ENCODE assay signal across 7 cellular contexts in genomic region chrY:24452521-24453234, GRCh38.
DNase-seq lines count a peak whose midpoint lies in the region; ATAC-seq and TF ChIP-seq lines count a peak whose summit lies in the region.
"Not testable (repeated sequence)": the region's sequence is repeated elsewhere in the genome, so short reads cannot be mapped to it uniquely, and the experiment has no call there.

No MANE protein-coding gene starts in this region.

- TF ChIP-seq CTCF in RWPE2 (IDR thresholded peaks at IDR 0.05; ENCODE audit: poor library complexity, severe bottlenecking); body of pancreas (IDR thresholded peaks at IDR 0.05); gastrocnemius medialis (IDR thresholded peaks at IDR 0.05 in 4 of 5, conservative IDR thresholded peaks at IDR 0.05 in 1 of 5): not testable (repeated sequence)

- H3K36me3 ChIP-seq in RWPE2 (ENCODE audit: low read depth); body of pancreas (replicated peaks in 1 of 2; ENCODE audit: insufficient read depth in 1 of 2, low read depth in 2 of 2); gastrocnemius medialis: not testable (repeated sequence)

- ATAC-seq in RWPE2 (ENCODE audit: low read depth) (peak; percentile 34; the same call in 2 of the 3 replicates), body of pancreas (peak; percentile 85), Right ventricle myocardium inferior (peak; percentile 54), Right ventricle myocardium superior (ENCODE audit: poor library complexity) (peak; percentile 80), left ventricle myocardium superior (peak; percentile 81), left lobe of liver (peak; percentile 80), gastrocnemius medialis (peak; percentile 88 to 93)

- not testable (repeated sequence) for TF ChIP-seq POLR2A in body of pancreas (IDR thresholded peaks at IDR 0.05); gastrocnemius medialis (IDR thresholded peaks at IDR 0.05)

- not testable (repeated sequence) for H3K27me3 ChIP-seq in RWPE2 (ENCODE audit: insufficient read depth, poor library complexity, severe bottlenecking); body of pancreas; gastrocnemius medialis

- H3K27ac ChIP-seq in RWPE2 (ENCODE audit: poor library complexity, severe bottlenecking); body of pancreas; gastrocnemius medialis: not testable (repeated sequence)

- intact Hi-C loops in body of pancreas (cut with DNase I); Right ventricle myocardium inferior (cut with DNase I); Right ventricle myocardium superior (cut with DNase I); left ventricle myocardium superior (cut with micrococcal nuclease); gastrocnemius medialis (cut with DNase I; ENCODE audit: low total_unique reads): not testable (repeated sequence)

- not testable (repeated sequence) for DNase-seq in RWPE2 (ENCODE audit: low spot score); body of pancreas; Right ventricle myocardium inferior (ENCODE audit: missing footprints); Right ventricle myocardium superior; left ventricle myocardium superior; left lobe of liver (ENCODE audit: low spot score); gastrocnemius medialis

- H3K9me3 ChIP-seq in RWPE2 (ENCODE audit: severe bottlenecking); body of pancreas; gastrocnemius medialis: not testable (repeated sequence)

- in situ Hi-C loops in gastrocnemius medialis (cut with MboI; ENCODE audit: low sequenced_read_pairs in 4 of 4) = not testable (repeated sequence)

- not testable (repeated sequence) for H3K4me3 ChIP-seq in RWPE2 (ENCODE audit: severe bottlenecking); body of pancreas; gastrocnemius medialis

- WGBS in body of pancreas, 2 donors = no CpG with 5 or more reads among the region's 4 CpGs

- H3K4me1 ChIP-seq in RWPE2 (ENCODE audit: insufficient read depth, poor library complexity, severe bottlenecking); body of pancreas; gastrocnemius medialis: not testable (repeated sequence)

Comparison
In these comparisons a context has a peak if more than half of its experiments do, and no peak if none do; other contexts are left out.
1. ATAC-seq: peak in every context shown above with its lines; median percentile 90 in gastrocnemius medialis; 85 in body of pancreas; 81 in left ventricle myocardium superior; 80 in Right ventricle myocardium superior; 80 in left lobe of liver; 54 in Right ventricle myocardium inferior; 34 in RWPE2.